ENCODE assay signal across 11 cellular contexts in genomic region chr3:183185696-183186095, GRCh38. TPM values are rescaled to one million over a fixed set of nuclear protein-coding genes. Genes with fewer than 3 reads are reported as not detected.
A peak's percentile ranks its signal among the peaks of the same experiment; 100 is the strongest.
DNase-seq lines count a peak whose midpoint lies in the region; ATAC-seq and TF ChIP-seq lines count a peak whose summit lies in the region.
"Had no signal": no experiment of that assay in that cellular context is flagged by ENCODE, and none has a peak within 500 bp of the region (broad histone marks: within the 10 kb centered on the region; RNA-seq: fewer than 3 reads in every experiment).

No MANE protein-coding gene starts in this region.

- TF ChIP-seq CTCF in AG04449 (IDR thresholded peaks at IDR 0.05; ENCODE audit: insufficient read depth, low read length, missing control alignments), result no peak
- no peak for TF ChIP-seq CTCF in RWPE2 (IDR thresholded peaks at IDR 0.05; ENCODE audit: poor library complexity, severe bottlenecking)
- TF ChIP-seq CTCF in fibroblast of the aortic adventitia (IDR thresholded peaks at IDR 0.05; ENCODE audit: insufficient read depth, low read length), result no peak
- TF ChIP-seq CTCF in ascending aorta (IDR thresholded peaks at IDR 0.05), result no peak

- intact Hi-C loops in ascending aorta (cut with DNase I), result no loop called here

- CTCF ChIA-PET in AG04449 (lab: Yijun Ruan, JAX), result interaction anchor here (0.7 to 13.1 kb wide), 20 partner anchors 9 to 582 kb away, joined by 3 to 790 read pairs (median 4); no protein-coding TSS in a partner anchor

- peak; percentile 59 for DNase-seq in AG04449 (ENCODE audit: low read depth, low spot score)
- DNase-seq in GM03348 (ENCODE audit: low spot score), result peak; percentile 68
- no peak for DNase-seq in RWPE2 (ENCODE audit: low spot score)
- peak; percentile 74 for DNase-seq in fibroblast of the aortic adventitia (ENCODE audit: low read depth)
- no peak for DNase-seq in NCI-H2227 (lab: John Stamatoyannopoulos, UW; ENCODE audit: unreplicated experiment)
- DNase-seq in ascending aorta (ENCODE audit: low spot score in 2 of 2), result no peak
- no peak for DNase-seq in activated CD4-positive, alpha-beta T cell treated with anti-CD3 and anti-CD28 coated beads for 1 hour
- DNase-seq: activated CD4-positive, alpha-beta T cell treated with anti-CD3 and anti-CD28 coated beads, Interleukin-2, amount 10 ng/mL, durations not matched to agents 7 days and 5 days; NCI-H524 treated with DMSO at 0.1 percent for 48 hours had no signal

- H3K4me3 ChIP-seq in AG04449 (ENCODE audit: low read depth, low read length) (no peak overlapping the region), RWPE2 (ENCODE audit: severe bottlenecking) (no peak overlapping the region), fibroblast of the aortic adventitia (ENCODE audit: low read depth, low read length) (no peak overlapping the region), ascending aorta (no peak overlapping the region)
- H3K4me3 ChIP-seq: coronary artery had no signal

- no peaks in the 10 kb centered on the region for H3K36me3 ChIP-seq in RWPE2 (ENCODE audit: low read depth)
- no peaks in the 10 kb centered on the region for H3K36me3 ChIP-seq in ascending aorta

- POLR2A ChIA-PET in AG04449 (lab: Yijun Ruan, JAX), result interaction anchor here (0.6 to 0.8 kb wide), 2 partner anchors 197 to 577 kb away, joined by 3 read pairs; no protein-coding TSS in a partner anchor

- H3K9me3 ChIP-seq in RWPE2 (ENCODE audit: severe bottlenecking) (no peaks in the 10 kb centered on the region), ascending aorta (no peaks in the 10 kb centered on the region)

- peak overlapping the region; percentile 79 for H3K27ac ChIP-seq in RWPE2 (ENCODE audit: poor library complexity, severe bottlenecking)
- no peak overlapping the region for H3K27ac ChIP-seq in ascending aorta
- H3K27ac ChIP-seq: coronary artery had no signal

- H3K4me1 ChIP-seq in RWPE2 (ENCODE audit: insufficient read depth, poor library complexity, severe bottlenecking), result peaks cover 14% of the 10 kb centered on the region
- H3K4me1 ChIP-seq in ascending aorta, result no peaks in the 10 kb centered on the region

- peak; percentile 78 for ATAC-seq in RWPE2 (ENCODE audit: low read depth)
- no peak for ATAC-seq in GM19328 (IDR thresholded peaks at IDR 0.05; ENCODE audit: unreplicated experiment)

- H3K27me3 ChIP-seq in RWPE2 (ENCODE audit: insufficient read depth, poor library complexity, severe bottlenecking) (no peaks in the 10 kb centered on the region), ascending aorta (no peaks in the 10 kb centered on the region)

RNA-seq across cellular contexts. Expression of gene LAMP3, which starts 23.2 kb away (rescaled TPM):
- total RNA-seq in fibroblast of the aortic adventitia (ENCODE audit: low replicate concordance) (0.08 and 0.36 TPM in 2 replicates), ascending aorta (not detected)

Comparison
In these comparisons a context has a peak if more than half of its experiments do, and no peak if none do; other contexts are left out.
1. DNase-seq: peak in AG04449 (single experiment), GM03348 (single experiment) and fibroblast of the aortic adventitia (single experiment); none in RWPE2 (single experiment), NCI-H2227 (single experiment), ascending aorta (0 of 2) and activated CD4-positive, alpha-beta T cell treated with anti-CD3 and anti-CD28 coated beads for 1 hour (single experiment).